Comparison of ENCODE assay signal across 12 cellular contexts in the genomic region with DNA sequence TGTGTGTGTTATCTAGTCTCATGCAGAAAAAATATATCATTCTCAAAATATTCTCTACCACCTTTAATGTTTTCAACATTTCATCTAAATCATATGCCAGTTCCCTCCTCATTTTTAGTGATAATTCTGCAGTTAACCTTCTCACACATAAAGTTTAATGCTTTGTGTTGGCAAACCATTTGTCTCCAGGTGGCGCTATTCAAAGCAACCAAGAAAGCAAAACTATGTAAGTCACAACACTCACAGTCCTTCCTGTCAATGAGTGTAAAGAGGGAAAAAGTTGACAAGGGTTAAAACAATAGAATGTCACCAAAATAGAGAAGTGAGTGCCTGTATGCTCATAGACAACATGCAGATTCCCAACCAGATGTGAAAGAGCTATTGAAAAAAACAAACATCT.
DNase-seq lines count a peak whose midpoint lies in the region; ATAC-seq and TF ChIP-seq lines count a peak whose summit lies in the region.
"Had no signal": no experiment of that assay in that cellular context is flagged by ENCODE, and none has a peak within 500 bp of the region (broad histone marks: within the 10 kb centered on the region; RNA-seq: fewer than 3 reads in every experiment).

No MANE protein-coding gene starts in this region.

- H3K27ac ChIP-seq in coronary artery: no peak overlapping the region

- no peak overlapping the region for H3K4me3 ChIP-seq in coronary artery

- peak; percentile 3 for DNase-seq in COLO668 (lab: John Stamatoyannopoulos, UW; ENCODE audit: unreplicated experiment)
- DNase-seq in OCI-M1 (lab: John Stamatoyannopoulos, UW): peak; percentile 35
- DNase-seq in iPS DF 4.7 (ENCODE audit: extremely low read depth, low spot score): peak; percentile 7
- no peak for DNase-seq in NCI-H1092 (lab: John Stamatoyannopoulos, UW)
- DNase-seq in glomerular visceral epithelial cell (ENCODE audit: extremely low spot score): no peak
- no peak for DNase-seq in coronary artery (ENCODE audit: low spot score)
- DNase-seq: DMS153; NCI-H226; stimulated activated CD4-positive, alpha-beta T cell treated with anti-CD3 and anti-CD28 coated beads, Interleukin-2, amount 100 ng/mL, for 24 hours had no signal

- peak; percentile 41; the same call in 1 of the 2 replicates for TF ChIP-seq CTCF in GM12874 (IDR thresholded peaks at IDR 0.05; ENCODE audit: insufficient read depth, low read depth, low read length)
- TF ChIP-seq CTCF in coronary artery (IDR thresholded peaks at IDR 0.05): no peak

- no peak for ATAC-seq in HG02852 (IDR thresholded peaks at IDR 0.05; ENCODE audit: unreplicated experiment)
- ATAC-seq: natural killer cell treated with Interleukin-12 subunit alpha and Interleukin-12 subunit beta and Interleukin-15 and Interleukin-18, amount 100 ng/mL, for 72 hours had no signal

Comparison
In these comparisons a context has a peak if more than half of its experiments do, and no peak if none do; other contexts are left out.
1. DNase-seq: peak in COLO668 (single experiment), OCI-M1 (single experiment) and iPS DF 4.7 (single experiment); none in NCI-H1092 (single experiment), glomerular visceral epithelial cell (single experiment) and coronary artery (single experiment).